8 cellular contexts compared by ENCODE assay signal in the genomic region with DNA sequence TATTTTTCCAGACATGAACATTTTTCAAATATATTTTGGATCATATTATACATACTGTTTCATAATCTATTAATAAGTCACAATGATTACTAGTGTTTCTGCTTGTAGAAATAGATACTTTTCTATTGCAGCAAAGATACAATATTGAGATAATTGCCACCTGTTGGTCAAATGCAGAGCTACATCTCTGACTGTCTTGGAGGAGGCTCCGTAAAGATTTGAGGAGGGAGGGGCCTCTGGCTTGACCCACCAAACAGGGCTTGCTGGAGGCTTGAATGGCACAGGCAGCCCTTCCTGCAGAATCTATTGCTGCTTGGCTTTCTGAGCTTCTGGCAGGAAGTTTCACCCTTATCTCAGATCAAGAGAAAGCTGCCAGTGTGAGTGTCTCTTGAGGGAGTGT.
DNase-seq lines count a peak whose midpoint lies in the region; ATAC-seq and TF ChIP-seq lines count a peak whose summit lies in the region.

No MANE protein-coding gene starts in this region.

- POLR2A ChIA-PET in AG04449 (lab: Yijun Ruan, JAX) = no interaction called here

- no peak for TF ChIP-seq EP300 in suprapubic skin (IDR thresholded peaks at IDR 0.05)

- CTCF ChIA-PET in AG04449 (lab: Yijun Ruan, JAX) = interaction anchor here (0.7 to 1.6 kb wide), 4 partner anchors 46 to 344 kb away, joined by 3 to 4 read pairs (median 4); no protein-coding TSS in a partner anchor

- 0% methylated on average over 1 of the region's 1 CpG for WGBS in suprapubic skin

- TF ChIP-seq CTCF in AG04449 (IDR thresholded peaks at IDR 0.05; ENCODE audit: insufficient read depth, low read length, missing control alignments) = peak; percentile 24
- peak; percentile 51 for TF ChIP-seq CTCF in GM13977 (IDR thresholded peaks at IDR 0.05; ENCODE audit: extremely low read depth, insufficient read depth, missing control alignments)
- TF ChIP-seq CTCF in Peyer's patch (IDR thresholded peaks at IDR 0.05) = peak in 5 of 6 experiments; percentile 23 to 39 (median 32)
- TF ChIP-seq CTCF in brain microvascular endothelial cell (IDR thresholded peaks at IDR 0.05; ENCODE audit: low read depth, low read length, missing control alignments) = peak; percentile 54
- TF ChIP-seq CTCF in suprapubic skin (IDR thresholded peaks at IDR 0.05) = peak; percentile 11 to 28

- H3K27me3 ChIP-seq in Peyer's patch (no peaks in the 10 kb centered on the region), brain microvascular endothelial cell (replicated peaks) (no peaks in the 10 kb centered on the region), suprapubic skin (no peaks in the 10 kb centered on the region)

- H3K4me1 ChIP-seq in Peyer's patch (no peaks in the 10 kb centered on the region), suprapubic skin (no peaks in the 10 kb centered on the region)

- TF ChIP-seq POLR2A in Peyer's patch (IDR thresholded peaks at IDR 0.05) (no peak), suprapubic skin (IDR thresholded peaks at IDR 0.05) (no peak)

- in situ Hi-C loops in GM13977 (cut with MboI; ENCODE audit: low pct_unique_long_range_greater_than_20kb, low sequenced_read_pairs, unreplicated experiment) = no loop called here
- in situ Hi-C loops in brain microvascular endothelial cell (cut with HindIII; ENCODE audit: low pct_ligation_motif_present, low sequenced_read_pairs) = no loop called here

- H3K27ac ChIP-seq in Peyer's patch (no peak overlapping the region), brain microvascular endothelial cell (no peak overlapping the region), suprapubic skin (no peak overlapping the region)

- H3K9me3 ChIP-seq in Peyer's patch (no peaks in the 10 kb centered on the region), suprapubic skin (no peaks in the 10 kb centered on the region)

- ATAC-seq in HG02938 (IDR thresholded peaks at IDR 0.05; ENCODE audit: unreplicated experiment) = peak; percentile 95

- H3K4me3 ChIP-seq in AG04449 (ENCODE audit: low read depth, low read length) (no peak overlapping the region), Peyer's patch (no peak overlapping the region), brain microvascular endothelial cell (ENCODE audit: low read depth, low read length) (no peak overlapping the region), suprapubic skin (no peak overlapping the region)

- no peak for DNase-seq in AG04449 (ENCODE audit: low read depth, low spot score)
- no peak for DNase-seq in GM13977 (ENCODE audit: low spot score)
- no peak for DNase-seq in Peyer's patch
- DNase-seq in brain microvascular endothelial cell = peak; percentile 57
- DNase-seq in kidney tubule cell (ENCODE audit: low spot score) = peak; percentile 2
- no peak for DNase-seq in suprapubic skin (ENCODE audit: low spot score in 2 of 2)
- DNase-seq in NCI-H2171 treated with DMSO at 0.1 percent for 48 hours (lab: John Stamatoyannopoulos, UW) = no peak

- no peaks in the 10 kb centered on the region for H3K36me3 ChIP-seq in Peyer's patch
- no peaks in the 10 kb centered on the region for H3K36me3 ChIP-seq in brain microvascular endothelial cell (replicated peaks)
- H3K36me3 ChIP-seq in suprapubic skin = no peaks in the 10 kb centered on the region

Comparison
In these comparisons a context has a peak if more than half of its experiments do, and no peak if none do; other contexts are left out.
1. DNase-seq: peak in brain microvascular endothelial cell (single experiment) and kidney tubule cell (single experiment); none in AG04449 (single experiment), GM13977 (single experiment), Peyer's patch (0 of 3), suprapubic skin (0 of 2) and NCI-H2171 treated with DMSO at 0.1 percent for 48 hours (single experiment).
2. Peak in every context shown above with its lines, with median percentiles within 50 percentile points of each other: CTCF ChIP-seq.